ENCODE assay signal across 2 cellular contexts in the genomic region with DNA sequence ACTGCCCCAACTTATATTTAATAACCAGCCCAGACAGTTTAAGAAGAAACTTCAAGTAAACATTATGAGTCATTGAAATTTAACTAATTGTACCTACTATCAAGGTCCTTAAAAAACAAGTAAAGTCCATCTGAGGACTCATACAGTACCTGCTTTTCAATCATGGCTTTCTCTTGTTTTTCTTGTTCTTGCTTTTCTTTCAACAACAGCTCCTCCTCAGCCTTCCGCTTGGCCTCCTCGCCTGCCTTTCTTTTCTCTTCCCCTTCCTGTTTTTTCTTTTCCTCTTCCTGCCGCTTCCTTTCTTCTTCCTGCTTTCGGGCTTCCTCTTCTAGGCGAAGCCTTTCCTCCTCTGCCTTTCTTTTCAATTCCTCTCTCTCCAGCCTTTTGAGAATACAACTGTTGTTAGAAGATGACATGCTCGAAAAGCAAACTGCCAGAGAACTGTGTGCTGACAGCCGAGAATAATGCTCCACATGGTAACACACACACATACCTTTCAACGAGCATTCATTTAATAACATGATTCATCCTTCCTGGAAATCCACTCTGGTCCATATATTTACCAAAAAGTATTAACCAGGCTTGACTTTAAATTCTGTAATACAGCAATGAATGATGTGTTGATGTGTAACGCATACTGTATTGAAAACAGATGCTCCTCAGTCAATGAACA.
TF ChIP-seq lines count a peak whose summit lies in the region.

No MANE protein-coding gene starts in this region.

TF ChIP-seq in HEK293, 187 proteins besides CTCF, POLR2A, EP300 and RAD21:
- TF ChIP-seq ZNF571 (tag by site-specific recombination; IDR thresholded peaks at IDR 0.05) (no peak), KLF16 (tag by site-specific recombination; IDR thresholded peaks at IDR 0.05) (no peak), ZSCAN23 (tag by site-specific recombination; IDR thresholded peaks at IDR 0.05) (no peak), ZFP41 (tag by site-specific recombination; IDR thresholded peaks at IDR 0.05; ENCODE audit: borderline replicate concordance) (no peak), ZNF274 (IDR thresholded peaks at IDR 0.05; ENCODE audit: low read length) (no peak), ZNF274 (tag by site-specific recombination; IDR thresholded peaks at IDR 0.05; ENCODE audit: borderline replicate concordance) (peak; percentile 67; the same call in 1 of the 2 replicates), SETDB1 (IDR thresholded peaks at IDR 0.05; ENCODE audit: insufficient read length, low read length) (peak; percentile 43), ZNF391 (tag by site-specific recombination; IDR thresholded peaks at IDR 0.05; ENCODE audit: borderline replicate concordance, low read depth) (no peak), YY1 (tag by site-specific recombination; IDR thresholded peaks at IDR 0.05) (no peak), ZNF707 (tag by site-specific recombination; IDR thresholded peaks at IDR 0.05) (no peak)

TF ChIP-seq in H1, 55 proteins besides CTCF, POLR2A, EP300 and RAD21:
- TF ChIP-seq NANOG (IDR thresholded peaks at IDR 0.05; ENCODE audit: insufficient read depth, low read depth, low read length, poor library complexity, severe bottlenecking) (no peak), CTBP2 (IDR thresholded peaks at IDR 0.05; ENCODE audit: borderline replicate concordance, insufficient read depth, insufficient read length, low read length) (no peak), KDM4A (IDR thresholded peaks at IDR 0.05; ENCODE audit: low read depth, low read length, severe bottlenecking) (no peak), SUZ12 (IDR thresholded peaks at IDR 0.05; ENCODE audit: low read length) (no peak), SIRT6 (IDR thresholded peaks at IDR 0.05; ENCODE audit: low read length) (no peak)
- TF ChIP-seq, protein P1, sequence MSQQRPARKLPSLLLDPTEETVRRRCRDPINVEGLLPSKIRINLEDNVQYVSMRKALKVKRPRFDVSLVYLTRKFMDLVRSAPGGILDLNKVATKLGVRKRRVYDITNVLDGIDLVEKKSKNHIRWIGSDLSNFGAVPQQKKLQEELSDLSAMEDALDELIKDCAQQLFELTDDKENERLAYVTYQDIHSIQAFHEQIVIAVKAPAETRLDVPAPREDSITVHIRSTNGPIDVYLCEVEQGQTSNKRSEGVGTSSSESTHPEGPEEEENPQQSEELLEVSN (IDR thresholded peaks at IDR 0.05), result no peak
